In the genomic region with DNA sequence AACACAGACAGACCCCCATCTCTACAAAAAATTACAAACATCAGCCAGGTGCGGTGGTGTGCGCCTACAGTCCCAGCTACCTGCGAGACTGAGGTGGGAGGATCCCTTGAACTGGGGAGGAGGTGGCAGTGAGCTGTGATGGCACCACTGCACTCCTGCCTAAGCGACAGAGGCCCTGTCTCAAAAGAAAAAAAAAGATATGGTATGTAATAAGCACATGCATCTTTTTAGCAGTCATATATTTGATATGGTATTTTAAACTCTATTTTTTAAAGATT, we compare ENCODE assay signal across 1 cellular context.
TF ChIP-seq lines count a peak whose summit lies in the region.

No MANE protein-coding gene starts in this region.

TF ChIP-seq in GM12878, 131 proteins besides CTCF, POLR2A, EP300 and RAD21 (continued from another document):
- no peak for TF ChIP-seq IKZF1 (conservative IDR thresholded peaks at IDR 0.05)
TF ChIP-seq in GM12878: peak in this region for 7.
